Comparison of ENCODE assay signal across 9 cellular contexts in the genomic region with DNA sequence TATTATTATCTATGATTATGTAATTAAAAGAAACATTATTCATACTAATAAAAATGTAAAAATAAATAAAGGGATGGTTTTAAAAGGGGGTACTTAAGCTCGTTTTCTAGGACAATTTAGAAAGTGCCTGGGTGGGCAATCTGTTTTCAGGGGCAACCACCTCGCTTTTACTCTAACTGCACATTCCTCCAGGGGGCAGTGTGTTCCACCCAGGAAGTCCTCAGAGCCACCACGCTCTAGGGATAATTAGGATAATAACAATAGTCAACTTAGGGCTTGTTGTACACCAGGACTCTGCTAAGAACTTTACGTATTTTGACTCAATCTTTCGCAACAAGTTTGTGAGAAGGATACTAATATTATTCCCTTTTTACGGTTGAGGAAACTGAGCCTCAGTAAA.
A peak's percentile ranks its signal among the peaks of the same experiment; 100 is the strongest.
DNase-seq lines count a peak whose midpoint lies in the region; ATAC-seq, FAIRE-seq and TF ChIP-seq lines count a peak whose summit lies in the region.
"Had no signal": no experiment of that assay in that cellular context is flagged by ENCODE, and none has a peak within 500 bp of the region (broad histone marks: within the 10 kb centered on the region; RNA-seq: fewer than 3 reads in every experiment).

No MANE protein-coding gene starts in this region.

- H3K36me3 ChIP-seq in DOHH2 (ENCODE audit: control insufficient read depth, low read length) (no peaks in the 10 kb centered on the region), NT2/D1 (ENCODE audit: insufficient read depth, insufficient read length, low read length) (no peaks in the 10 kb centered on the region)

- no peak overlapping the region for H3K9ac ChIP-seq in NT2/D1 (ENCODE audit: insufficient read length, low read depth)

- TF ChIP-seq RAD21 in A549 (conservative IDR thresholded peaks at IDR 0.05 in 1 of 2, IDR thresholded peaks at IDR 0.05 in 1 of 2) = peak; percentile 31 to 44; a peak in 3 of 5 replicates

- TF ChIP-seq CTCF in A549 (IDR thresholded peaks at IDR 0.05) = peak; percentile 30; the same call in 2 of the 3 replicates
- peak; percentile 55 for TF ChIP-seq CTCF in DOHH2 (IDR thresholded peaks at IDR 0.05; ENCODE audit: low read depth, low read length, poor library complexity, severe bottlenecking)
- TF ChIP-seq CTCF in foreskin fibroblast (IDR thresholded peaks at IDR 0.05; ENCODE audit: low read depth, low read length) = peak; percentile 57

- H3K27me3 Mint-ChIP-seq in immature natural killer cell (ENCODE audit: low read depth in 3 of 3) = peaks cover 0 to 2% (median 2%) of the 10 kb centered on the region in 3 donors
- H3K27me3 Mint-ChIP-seq: brain had no signal

- H4K20me1 ChIP-seq in DOHH2 (ENCODE audit: control insufficient read depth, insufficient read depth, low read depth, low read length) = no peaks in the 10 kb centered on the region

- ATAC-seq in A549 (peak in 1 of 2 experiments; percentile 55; a peak in 1 of 6 replicates), HG03025 (IDR thresholded peaks at IDR 0.05; ENCODE audit: low FRiP score, unreplicated experiment) (no peak)

- DNase-seq in A549 (ENCODE audit: low read depth in 1 of 2, low spot score in 1 of 2) (peak in 1 of 2 experiments; percentile 29), NT2/D1 (ENCODE audit: low read depth, low spot score) (peak; percentile 20), foreskin fibroblast (peak in 1 of 2 donors; percentile 3), glomerular visceral epithelial cell (ENCODE audit: extremely low spot score) (no peak), immature natural killer cell (no peak), D341Med (ENCODE audit: low spot score) (no peak)

- H3K9me2 ChIP-seq in DOHH2 (replicated peaks; ENCODE audit: control insufficient read depth, low read length) = no peaks in the 10 kb centered on the region

- no peak overlapping the region for H3K27ac Mint-ChIP-seq in immature natural killer cell
- H3K27ac Mint-ChIP-seq: brain had no signal

- peaks cover 0 to 4% (median 0%) of the 10 kb centered on the region in 6 donors for H3K9me3 Mint-ChIP-seq in immature natural killer cell

- H3K9me3 ChIP-seq in A549 (no peaks in the 10 kb centered on the region), DOHH2 (ENCODE audit: control insufficient read depth, insufficient read depth, low read length) (no peaks in the 10 kb centered on the region), NT2/D1 (ENCODE audit: insufficient read depth, low read length) (peaks cover 7% of the 10 kb centered on the region; the same call in 1 of the 2 replicates)

- no peaks in the 10 kb centered on the region for H3F3A ChIP-seq in DOHH2 (ENCODE audit: control insufficient read depth, insufficient read depth)

- no peak overlapping the region for H3K4me3 Mint-ChIP-seq in immature natural killer cell
- H3K4me3 Mint-ChIP-seq: brain had no signal

- no peaks in the 10 kb centered on the region for H3K36me3 Mint-ChIP-seq in immature natural killer cell
- H3K36me3 Mint-ChIP-seq: brain had no signal

- POLR2A ChIA-PET in A549 (lab: Yijun Ruan, JAX) = no interaction called here

- no peak for TF ChIP-seq POLR2A in A549 (IDR thresholded peaks at IDR 0.05; ENCODE audit: low read length)

- no peak overlapping the region for H3K4me3 ChIP-seq in A549
- H3K4me3 ChIP-seq in DOHH2 (ENCODE audit: low read length) = no peak overlapping the region
- no peak overlapping the region for H3K4me3 ChIP-seq in NT2/D1 (ENCODE audit: insufficient read length, low read depth)
- no peak overlapping the region for H3K4me3 ChIP-seq in foreskin fibroblast (ENCODE audit: low read depth in 1 of 2, low read length in 2 of 2)

- 73% methylated on average over 6 of the region's 6 CpGs for WGBS in A549 (ENCODE audit: missing lambda C conversion rate)

- TF ChIP-seq EP300 in A549 (IDR thresholded peaks at IDR 0.05) = no peak

- no peaks in the 10 kb centered on the region for H3K4me1 ChIP-seq in A549
- H3K4me1 ChIP-seq in DOHH2 (ENCODE audit: control insufficient read depth, low read length) = no peaks in the 10 kb centered on the region
- H3K4me1 ChIP-seq in NT2/D1 (ENCODE audit: insufficient read depth, insufficient read length) = no peaks in the 10 kb centered on the region

- H3K27me3 ChIP-seq in DOHH2 (ENCODE audit: control insufficient read depth, low read length) = no peaks in the 10 kb centered on the region
- H3K27me3 ChIP-seq in NT2/D1 (ENCODE audit: insufficient read depth, insufficient read length) = no peaks in the 10 kb centered on the region

- no peaks in the 10 kb centered on the region for H3K79me2 ChIP-seq in DOHH2 (ENCODE audit: control insufficient read depth, low read length)

- FAIRE-seq in A549 (lab: Jason Lieb, UNC) = no peak

- H3K4me1 Mint-ChIP-seq in immature natural killer cell = no peaks in the 10 kb centered on the region

- no peak overlapping the region for H3K4me2 ChIP-seq in A549
- H3K4me2 ChIP-seq in DOHH2 (ENCODE audit: low read length) = no peak overlapping the region

- CTCF ChIA-PET in A549 (lab: Yijun Ruan, JAX) = interaction anchor here (0.8 to 2.0 kb wide), 8 partner anchors 9 to 359 kb away, joined by 3 to 6 read pairs (median 3); no protein-coding TSS in a partner anchor

- H3K27ac ChIP-seq in A549 (no peak overlapping the region), DOHH2 (ENCODE audit: low read depth, low read length) (no peak overlapping the region)

TF ChIP-seq in A549, 52 proteins besides CTCF, POLR2A, EP300 and RAD21:
- TF ChIP-seq SMC3 (IDR thresholded peaks at IDR 0.05) (peak; percentile 29; the same call in 1 of the 3 replicates), FOSL2 (IDR thresholded peaks at IDR 0.05) (no peak), FOSL2 (CRISPR knock-in tag; IDR thresholded peaks at IDR 0.05) (no peak)
